ENCODE assay signal across 15 cellular contexts in the genomic region with DNA sequence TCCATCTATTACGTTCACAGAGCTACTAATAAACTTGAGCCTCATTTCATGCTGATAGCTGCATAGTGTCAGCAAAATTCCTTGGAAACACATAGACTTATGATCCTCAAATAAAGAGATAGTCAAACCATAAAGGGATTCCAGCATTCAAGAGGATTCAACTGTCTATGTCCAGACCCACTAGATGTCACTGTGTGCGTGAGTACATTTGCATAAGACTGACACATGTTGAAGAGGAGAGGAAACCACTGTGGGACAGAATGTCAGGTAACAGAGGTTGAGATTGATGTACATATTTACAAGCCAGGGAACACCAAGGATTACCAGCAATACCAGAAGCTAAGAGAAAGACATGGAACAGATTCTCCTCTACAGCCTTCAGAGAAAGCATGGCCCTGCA.
DNase-seq lines count a peak whose midpoint lies in the region; ATAC-seq and TF ChIP-seq lines count a peak whose summit lies in the region.
"Had no signal": no experiment of that assay in that cellular context is flagged by ENCODE, and none has a peak within 500 bp of the region (broad histone marks: within the 10 kb centered on the region; RNA-seq: fewer than 3 reads in every experiment).

No MANE protein-coding gene starts in this region.

- no peaks in the 10 kb centered on the region for H3K9me3 ChIP-seq in RWPE2 (ENCODE audit: severe bottlenecking)
- H3K9me3 ChIP-seq: BLaER1 treated with 17β-estradiol and CSF1 and Interleukin-3, amounts not matched to agents 10 nM and 100 nM had no signal

- H3K27ac ChIP-seq in RWPE2 (ENCODE audit: poor library complexity, severe bottlenecking) = no peak overlapping the region
- H3K27ac ChIP-seq: BLaER1 treated with 17β-estradiol and CSF1 and Interleukin-3, amounts not matched to agents 10 nM and 100 nM had no signal

- H3K4me1 ChIP-seq in RWPE2 (ENCODE audit: insufficient read depth, poor library complexity, severe bottlenecking) = peaks cover 9% of the 10 kb centered on the region

- H3K27me3 ChIP-seq in RWPE2 (ENCODE audit: insufficient read depth, poor library complexity, severe bottlenecking) = no peaks in the 10 kb centered on the region
- H3K27me3 ChIP-seq: BLaER1 treated with 17β-estradiol and CSF1 and Interleukin-3, amounts not matched to agents 10 nM and 100 nM had no signal

- ATAC-seq in HG03354 (IDR thresholded peaks at IDR 0.05; ENCODE audit: poor library complexity, severe bottlenecking, unreplicated experiment) (peak; percentile 72), RWPE2 (ENCODE audit: low read depth) (peak; percentile 70)
- ATAC-seq in stimulated activated naive CD8-positive, alpha-beta T cell treated with anti-CD3 and anti-CD28 coated beads, Interleukin-15, Interleukin-2, amounts not matched to agents 100 U/mL and 50 U/mL, for 24 hours = no peak
- ATAC-seq: right cardiac atrium had no signal

- TF ChIP-seq CTCF in RWPE2 (IDR thresholded peaks at IDR 0.05; ENCODE audit: poor library complexity, severe bottlenecking) = peak; percentile 62

- DNase-seq in GDM1 (lab: John Stamatoyannopoulos, UW) = peak; percentile 34
- no peak for DNase-seq in RWPE2 (ENCODE audit: low spot score)
- peak; percentile 8 for DNase-seq in iris pigment epithelial cell (ENCODE audit: low read depth)
- DNase-seq in putamen (ENCODE audit: low spot score) = no peak
- DNase-seq in NCI-H526 treated with DMSO at 0.1 percent for 48 hours (lab: John Stamatoyannopoulos, UW) = no peak
- no peak for DNase-seq in stimulated activated naive CD8-positive, alpha-beta T cell treated with anti-CD3 and anti-CD28 coated beads, Interleukin-15, Interleukin-2, amounts not matched to agents 100 U/mL and 50 U/mL, for 24 hours
- no peak for DNase-seq in activated CD4-positive, alpha-beta T cell treated with anti-CD3 and anti-CD28 coated beads, Interleukin-2, amount 50 U/mL, for 4 hours
- DNase-seq: activated naive CD4-positive, alpha-beta T cell treated with anti-CD3 and anti-CD28 coated beads for 36 hours; cerebellar nuclear complex; islet precursor cell; NCI-H446; right cardiac atrium; T-helper 9 cell had no signal

- no peaks in the 10 kb centered on the region for H3K36me3 ChIP-seq in RWPE2 (ENCODE audit: low read depth)
- H3K36me3 ChIP-seq: BLaER1 treated with 17β-estradiol and CSF1 and Interleukin-3, amounts not matched to agents 10 nM and 100 nM had no signal

- H3K4me3 ChIP-seq in RWPE2 (ENCODE audit: severe bottlenecking) = no peak overlapping the region
- H3K4me3 ChIP-seq: BLaER1 treated with 17β-estradiol and CSF1 and Interleukin-3, amounts not matched to agents 10 nM and 100 nM had no signal

Comparison
In these comparisons a context has a peak if more than half of its experiments do, and no peak if none do; other contexts are left out.
1. DNase-seq: peak in GDM1 (single experiment) and iris pigment epithelial cell (single experiment); none in RWPE2 (single experiment), putamen (single experiment), NCI-H526 treated with DMSO at 0.1 percent for 48 hours (single experiment), stimulated activated naive CD8-positive, alpha-beta T cell treated with anti-CD3 and anti-CD28 coated beads, Interleukin-15, Interleukin-2, amounts not matched to agents 100 U/mL and 50 U/mL, for 24 hours (single experiment) and activated CD4-positive, alpha-beta T cell treated with anti-CD3 and anti-CD28 coated beads, Interleukin-2, amount 50 U/mL, for 4 hours (0 of 2).